ENCODE assay signal across 1 cellular context in the genomic region with DNA sequence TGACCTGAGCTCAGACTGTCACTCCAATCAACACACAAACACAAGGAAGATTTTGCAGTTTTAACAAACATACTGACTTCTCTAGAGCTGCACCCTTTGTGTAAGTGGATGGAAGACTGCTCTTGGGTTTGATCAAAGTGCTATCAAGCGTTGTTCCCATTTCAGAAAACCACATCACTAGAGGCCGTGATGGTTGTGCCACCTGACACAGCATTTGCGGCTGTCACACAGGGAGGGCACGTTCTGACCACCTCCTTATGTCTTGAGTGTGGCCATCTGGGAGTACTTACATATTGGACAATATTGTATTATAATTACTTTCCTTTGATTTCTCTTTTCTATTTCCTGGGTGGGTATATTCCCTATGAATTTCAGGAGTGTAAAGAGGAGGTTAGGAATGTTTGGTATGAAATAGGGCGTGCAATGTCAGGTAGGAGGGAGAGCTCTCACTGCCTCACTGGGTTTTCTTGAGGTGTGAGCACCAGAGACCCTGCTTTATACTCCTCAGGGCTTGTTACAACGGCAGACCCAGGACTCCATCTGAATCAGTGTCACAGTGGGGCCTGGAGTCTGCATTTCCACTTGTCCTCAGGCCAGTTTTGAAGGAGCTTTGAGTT.
TF ChIP-seq lines count a peak whose summit lies in the region.

No MANE protein-coding gene starts in this region.

TF ChIP-seq in IMR-90, 13 proteins besides CTCF, POLR2A, EP300 and RAD21 (continued from another document):
- TF ChIP-seq RFX5 (IDR thresholded peaks at IDR 0.05; ENCODE audit: low read depth, low read length): no peak
